In the genomic region with DNA sequence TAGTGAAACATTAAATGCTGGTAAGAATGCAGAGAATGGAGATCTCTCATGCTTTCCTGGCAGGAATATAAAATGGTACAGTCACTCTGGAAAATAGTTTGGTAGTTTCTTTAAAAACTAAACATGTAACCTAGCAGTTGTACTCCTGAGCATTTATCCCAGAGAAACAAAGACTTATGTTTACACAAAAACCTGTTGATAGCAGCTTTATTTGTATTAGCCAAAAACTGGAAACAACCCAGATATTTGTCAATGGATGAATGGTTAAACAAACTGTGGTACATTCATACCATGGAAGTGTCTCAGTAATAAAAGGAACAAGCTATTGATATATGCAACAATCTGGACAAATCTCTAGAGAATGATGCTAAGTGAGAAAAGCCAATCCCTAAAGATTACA, we compare ENCODE assay signal across 21 cellular contexts.
DNase-seq lines count a peak whose midpoint lies in the region; ATAC-seq, FAIRE-seq and TF ChIP-seq lines count a peak whose summit lies in the region.
"Had no signal": no experiment of that assay in that cellular context is flagged by ENCODE, and none has a peak within 500 bp of the region (broad histone marks: within the 10 kb centered on the region; RNA-seq: fewer than 3 reads in every experiment).

No MANE protein-coding gene starts in this region.

- H3K4me3 ChIP-seq in bronchial epithelial cell (ENCODE audit: low read depth, low read length) (no peak overlapping the region), A673 (ENCODE audit: low read depth, low read length, poor library complexity, severe bottlenecking) (no peak overlapping the region)
- H3K4me3 ChIP-seq: BLaER1 treated with 17β-estradiol and CSF1 and Interleukin-3, amounts not matched to agents 10 nM and 100 nM; K562 had no signal

- H3K27me3 ChIP-seq in bronchial epithelial cell (ENCODE audit: control insufficient read depth, insufficient read depth, low read length) (no peaks in the 10 kb centered on the region), A673 (replicated peaks; ENCODE audit: insufficient read depth, low read depth, low read length, poor library complexity) (peaks cover 7% of the 10 kb centered on the region)
- H3K27me3 ChIP-seq: BLaER1 treated with 17β-estradiol and CSF1 and Interleukin-3, amounts not matched to agents 10 nM and 100 nM had no signal

- POLR2A ChIA-PET in T-cell (lab: Charles Lee), result interaction anchor here in 1 of 2 donors (0.5 kb wide), 1 partner anchor 23 kb away, joined by 7 read pairs; no protein-coding TSS in a partner anchor
- POLR2A ChIA-PET in A673 (lab: Charles Lee; ENCODE audit: low non-redundant PET), result no interaction called here

- TF ChIP-seq CTCF in bronchial epithelial cell (IDR thresholded peaks at IDR 0.05; ENCODE audit: insufficient read depth, low read length, severe bottlenecking), result no peak
- TF ChIP-seq CTCF in A673 (conservative IDR thresholded peaks at IDR 0.05; ENCODE audit: low read depth, low read length), result no peak

- no peaks in the 10 kb centered on the region for H3K9me3 ChIP-seq in A673 (ENCODE audit: low read depth, low read length, poor library complexity, severe bottlenecking)

- H3K27ac ChIP-seq in A673 (ENCODE audit: low read depth, low read length, poor library complexity, severe bottlenecking), result no peak overlapping the region
- H3K27ac ChIP-seq: BLaER1 treated with 17β-estradiol and CSF1 and Interleukin-3, amounts not matched to agents 10 nM and 100 nM; HL-60 had no signal

- no peak for FAIRE-seq in bronchial epithelial cell (lab: Jason Lieb, UNC)
- FAIRE-seq: GM19239, K562 had no signal

- CTCF ChIA-PET in T-cell (lab: Charles Lee) (no interaction called here), A673 (lab: Charles Lee) (no interaction called here)

- peaks cover 2 to 5% of the 10 kb centered on the region in 2 donors for H3K27me3 Mint-ChIP-seq in T-cell
- H3K27me3 Mint-ChIP-seq: CD4-positive, CD25-positive, alpha-beta regulatory T cell had no signal

- no peaks in the 10 kb centered on the region for H3K36me3 Mint-ChIP-seq in T-cell
- H3K36me3 Mint-ChIP-seq: CD4-positive, CD25-positive, alpha-beta regulatory T cell had no signal

- no peak overlapping the region for H3K4me3 Mint-ChIP-seq in T-cell
- H3K4me3 Mint-ChIP-seq: CD4-positive, CD25-positive, alpha-beta regulatory T cell; HFFc6 had no signal

- peak; percentile 62 for DNase-seq in DMS53 (lab: John Stamatoyannopoulos, UW)
- no peak for DNase-seq in DMS53 treated with DMSO at 0.1 percent for 48 hours (lab: John Stamatoyannopoulos, UW; ENCODE audit: unreplicated experiment)
- peak; percentile 77 for DNase-seq in NCI-H1105 treated with DMSO at 0.1 percent for 48 hours (lab: John Stamatoyannopoulos, UW)
- peak; percentile 54 for DNase-seq in bronchial epithelial cell (ENCODE audit: low read depth)
- peak; percentile 57 for DNase-seq in renal cortical epithelial cell (ENCODE audit: low read depth)
- no peak for DNase-seq in T-cell
- no peak for DNase-seq in A673 (ENCODE audit: low spot score)
- DNase-seq: 8988T; ACHN; Calu3; CD4-positive, CD25-positive, alpha-beta regulatory T cell; DMS 273 treated with DMSO at 0.1 percent for 48 hours; DND-41; GDM1; HCEC 1CT; HFFc6 had no signal

- BruUV-seq in A673 (replicated peaks; lab: Mats Ljungman, UMichigan), result no TSS peak

- no peak overlapping the region for H3K27ac Mint-ChIP-seq in T-cell
- H3K27ac Mint-ChIP-seq: CD4-positive, CD25-positive, alpha-beta regulatory T cell; HFFc6 had no signal

- intact Hi-C loops in A673 (cut with micrococcal nuclease; ENCODE audit: unreplicated experiment), result no loop called here

- H3K36me3 ChIP-seq in bronchial epithelial cell (ENCODE audit: control insufficient read depth, insufficient read depth, low read length) (no peaks in the 10 kb centered on the region), A673 (ENCODE audit: insufficient read depth, low read length, poor library complexity, severe bottlenecking) (no peaks in the 10 kb centered on the region)
- H3K36me3 ChIP-seq: BLaER1 treated with 17β-estradiol and CSF1 and Interleukin-3, amounts not matched to agents 10 nM and 100 nM had no signal

- H3K4me1 ChIP-seq in A673 (ENCODE audit: insufficient read depth, low read length, poor library complexity, severe bottlenecking), result no peaks in the 10 kb centered on the region
- H3K4me1 ChIP-seq: BLaER1 treated with 17β-estradiol and CSF1 and Interleukin-3, amounts not matched to agents 10 nM and 100 nM had no signal

- peaks cover 9 to 22% (median 11%) of the 10 kb centered on the region in 3 donors for H3K9me3 Mint-ChIP-seq in T-cell
- H3K9me3 Mint-ChIP-seq: HFFc6 had no signal

- no peaks in the 10 kb centered on the region for H3K4me1 Mint-ChIP-seq in T-cell
- H3K4me1 Mint-ChIP-seq: CD4-positive, CD25-positive, alpha-beta regulatory T cell had no signal

- ATAC-seq in T-cell (replicated peaks in 1 of 4), result no peak
- no peak for ATAC-seq in HG02981 (IDR thresholded peaks at IDR 0.05; ENCODE audit: unreplicated experiment)
- ATAC-seq: K562 had no signal

Comparison
In these comparisons a context has a peak if more than half of its experiments do, and no peak if none do; other contexts are left out.
1. DNase-seq: peak in DMS53 (single experiment), NCI-H1105 treated with DMSO at 0.1 percent for 48 hours (single experiment), bronchial epithelial cell (single experiment) and renal cortical epithelial cell (single experiment); none in DMS53 treated with DMSO at 0.1 percent for 48 hours (single experiment), T-cell (0 of 34) and A673 (single experiment).